ENCODE assay signal across 8 cellular contexts in the genomic region with DNA sequence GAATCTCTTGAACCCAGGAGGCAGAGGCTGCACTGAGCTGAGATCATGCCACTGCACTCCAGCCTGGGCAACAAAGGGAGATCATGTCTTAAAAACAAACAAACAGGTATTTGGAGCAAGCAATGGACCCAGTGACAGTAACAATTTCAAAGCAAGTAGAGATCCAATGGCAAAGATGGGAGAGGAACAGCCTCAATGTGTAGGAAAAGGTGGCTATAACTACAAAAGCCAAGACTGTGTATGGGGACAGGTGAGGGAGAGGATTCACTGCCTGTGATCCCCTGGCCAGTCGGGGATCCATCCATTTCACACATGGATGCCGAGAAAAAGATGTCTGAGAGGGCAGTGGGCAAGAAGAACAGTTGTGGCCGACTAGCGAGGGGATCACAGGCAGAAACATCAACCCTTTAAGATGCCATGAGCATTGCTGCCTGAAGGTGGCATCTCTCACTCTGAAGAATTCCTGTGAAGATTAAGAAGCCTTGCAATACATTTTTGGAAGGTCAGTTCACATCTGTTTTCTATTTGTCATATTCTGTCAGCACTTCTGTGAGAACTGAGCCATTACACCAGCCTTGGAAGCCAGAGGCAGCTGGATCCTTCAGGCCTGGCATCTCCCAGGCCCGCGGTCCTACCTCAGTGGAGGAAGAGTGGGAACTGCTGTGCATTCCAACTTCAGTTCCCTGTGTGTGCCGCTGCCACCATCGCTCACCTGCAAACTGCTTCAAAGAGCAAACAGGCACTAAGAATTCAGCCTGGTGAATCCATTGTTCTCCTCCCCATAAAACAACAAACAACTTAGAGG. TPM values are rescaled to one million over a fixed set of nuclear protein-coding genes. Genes with fewer than 3 reads are reported as not detected.
A peak's percentile ranks its signal among the peaks of the same experiment; 100 is the strongest.
DNase-seq lines count a peak whose midpoint lies in the region; ATAC-seq lines count a peak whose summit lies in the region.

No MANE protein-coding gene starts in this region.

- H3K4me3 ChIP-seq in MG63 = no peak overlapping the region
- no peak overlapping the region for H3K4me3 ChIP-seq in right cardiac atrium (ENCODE audit: low read length)

- peak; percentile 23 for DNase-seq in activated naive CD4-positive, alpha-beta T cell treated with anti-CD3 and anti-CD28 coated beads, Interleukin-2, amount 10 ng/mL, durations not matched to agents 7 days and 5 days
- no peak for DNase-seq in activated naive CD4-positive, alpha-beta T cell treated with Interleukin-2 at 50 U/mL for 16 hours
- DNase-seq in MG63 = peak; percentile 68
- DNase-seq in amygdala (lab: John Stamatoyannopoulos, UW) = peak in 35 of 56 donors; percentile 2 to 71 (median 17)
- peak; percentile 48 to 72 (median 67) for DNase-seq in right cardiac atrium
- DNase-seq in renal cortical epithelial cell (ENCODE audit: low read depth) = peak; percentile 67
- no peak for DNase-seq in stimulated activated naive CD8-positive, alpha-beta T cell treated with anti-CD3 and anti-CD28 coated beads, Interleukin-15, Interleukin-2, amounts not matched to agents 100 U/mL and 50 U/mL, for 24 hours

- no peak overlapping the region for H3K27ac ChIP-seq in right cardiac atrium (ENCODE audit: low read length)

- no peaks in the 10 kb centered on the region for H3K27me3 ChIP-seq in MG63
- no peaks in the 10 kb centered on the region for H3K27me3 ChIP-seq in right cardiac atrium (ENCODE audit: control insufficient read depth, insufficient read depth)

- H3K9me3 Mint-ChIP-seq in activated naive CD4-positive, alpha-beta T cell treated with anti-CD3 and anti-CD28 coated beads, Interleukin-2, amount 10 ng/mL, durations not matched to agents 7 days and 5 days = no peaks in the 10 kb centered on the region

- no peak overlapping the region for H3K4me3 Mint-ChIP-seq in activated naive CD4-positive, alpha-beta T cell treated with anti-CD3 and anti-CD28 coated beads, Interleukin-2, amount 10 ng/mL, durations not matched to agents 7 days and 5 days

- peak; percentile 88 to 89 for ATAC-seq in right cardiac atrium
- ATAC-seq in stimulated activated naive CD8-positive, alpha-beta T cell treated with anti-CD3 and anti-CD28 coated beads, Interleukin-15, Interleukin-2, amounts not matched to agents 100 U/mL and 50 U/mL, for 24 hours = no peak
- ATAC-seq in HG03135 (IDR thresholded peaks at IDR 0.05; ENCODE audit: unreplicated experiment) = no peak

- 32% methylated on average over 8 of the region's 8 CpGs for WGBS in right cardiac atrium

- H3K36me3 Mint-ChIP-seq in activated naive CD4-positive, alpha-beta T cell treated with anti-CD3 and anti-CD28 coated beads, Interleukin-2, amount 10 ng/mL, durations not matched to agents 7 days and 5 days = no peaks in the 10 kb centered on the region

- H3K27me3 Mint-ChIP-seq in activated naive CD4-positive, alpha-beta T cell treated with anti-CD3 and anti-CD28 coated beads, Interleukin-2, amount 10 ng/mL, durations not matched to agents 7 days and 5 days = no peaks in the 10 kb centered on the region

- H3K9me3 ChIP-seq in MG63 (no peaks in the 10 kb centered on the region), right cardiac atrium (ENCODE audit: control insufficient read depth, low read length) (no peaks in the 10 kb centered on the region)

- no peak overlapping the region for H3K27ac Mint-ChIP-seq in activated naive CD4-positive, alpha-beta T cell treated with anti-CD3 and anti-CD28 coated beads, Interleukin-2, amount 10 ng/mL, durations not matched to agents 7 days and 5 days

- peaks cover 4% of the 10 kb centered on the region for H3K4me1 ChIP-seq in right cardiac atrium (ENCODE audit: control insufficient read depth, insufficient read depth, low read length)

- no peaks in the 10 kb centered on the region for H3K4me1 Mint-ChIP-seq in activated naive CD4-positive, alpha-beta T cell treated with anti-CD3 and anti-CD28 coated beads, Interleukin-2, amount 10 ng/mL, durations not matched to agents 7 days and 5 days

- CTCF ChIA-PET in activated naive CD4-positive, alpha-beta T cell treated with anti-CD3 and anti-CD28 coated beads, Interleukin-2, amount 10 ng/mL, durations not matched to agents 7 days and 5 days (lab: Charles Lee) = no interaction called here

- intact Hi-C loops in right cardiac atrium (cut with DNase I) = loop anchor here in 3 of 4 donors (10.0 kb wide), 1 partner anchor 159 kb away; no protein-coding TSS in a partner anchor

- H3K36me3 ChIP-seq in MG63 = no peaks in the 10 kb centered on the region

RNA-seq across cellular contexts. Expression of a gene that starts 54.5 kb away (rescaled TPM):
- total RNA-seq in MG63 (2014; rRNA removed; shearing (Covaris generic); ENCODE audit: low replicate concordance) = 23.0 and 24.8 TPM in 2 replicates
- total RNA-seq in right cardiac atrium (10 to 100 TPM; 26.2 to 38.6 (median 29.7) TPM), renal cortical epithelial cell (47.9 and 73.7 TPM in 2 replicates)
- polyA plus RNA-seq in right cardiac atrium = 6.2 TPM

RNA-seq across cellular contexts. Expression of a gene that starts 56.1 kb away (rescaled TPM):
- 32.3 and 75.0 TPM in 2 replicates for total RNA-seq in MG63 (2014; rRNA removed; shearing (Covaris generic); ENCODE audit: low replicate concordance)
- 10 to 100 TPM in 2 of 4 donors, 1 to 10 TPM in 2; 6.8 to 15.2 (median 10.8) TPM for total RNA-seq in right cardiac atrium
- polyA plus RNA-seq in right cardiac atrium = 11.5 TPM
- total RNA-seq in renal cortical epithelial cell = 17.0 and 34.0 TPM in 2 replicates

Comparison
In these comparisons a context has a peak if more than half of its experiments do, and no peak if none do; other contexts are left out.
1. DNase-seq: peak in activated naive CD4-positive, alpha-beta T cell treated with anti-CD3 and anti-CD28 coated beads, Interleukin-2, amount 10 ng/mL, durations not matched to agents 7 days and 5 days (single experiment), MG63 (single experiment), amygdala (35 of 56), right cardiac atrium (3 of 3) and renal cortical epithelial cell (single experiment); none in activated naive CD4-positive, alpha-beta T cell treated with Interleukin-2 at 50 U/mL for 16 hours (single experiment) and stimulated activated naive CD8-positive, alpha-beta T cell treated with anti-CD3 and anti-CD28 coated beads, Interleukin-15, Interleukin-2, amounts not matched to agents 100 U/mL and 50 U/mL, for 24 hours (single experiment).
2. ATAC-seq: peak in right cardiac atrium (2 of 2); none in stimulated activated naive CD8-positive, alpha-beta T cell treated with anti-CD3 and anti-CD28 coated beads, Interleukin-15, Interleukin-2, amounts not matched to agents 100 U/mL and 50 U/mL, for 24 hours (single experiment) and HG03135 (single experiment).